23 cellular contexts compared by ENCODE assay signal in the genomic region with DNA sequence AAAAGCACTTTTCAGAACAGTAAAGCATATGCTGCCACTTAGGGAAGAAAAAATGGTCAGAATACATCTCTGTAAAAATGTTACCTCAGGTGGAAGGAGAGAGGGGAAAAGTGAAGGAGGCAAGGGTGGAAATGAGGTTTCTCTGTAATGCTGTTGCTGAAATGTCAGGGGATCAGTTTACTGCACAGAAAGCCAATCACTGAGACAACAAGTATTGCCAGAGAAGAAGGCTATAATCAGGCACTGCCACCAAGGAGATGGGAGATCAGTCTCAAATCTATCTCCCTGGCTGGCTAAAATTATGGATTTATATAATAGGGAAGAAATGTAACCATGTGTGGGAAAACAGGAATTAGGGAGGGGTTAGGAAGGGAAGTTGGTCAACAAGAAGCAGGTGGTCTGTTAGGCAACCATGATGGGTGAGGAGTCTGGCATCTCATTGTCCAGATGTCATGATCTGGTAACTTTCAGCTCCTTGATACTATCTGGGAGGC. TPM values are rescaled to one million over a fixed set of nuclear protein-coding genes. Genes with fewer than 3 reads are reported as not detected.
DNase-seq lines count a peak whose midpoint lies in the region; ATAC-seq, FAIRE-seq and TF ChIP-seq lines count a peak whose summit lies in the region.
"Had no signal": no experiment of that assay in that cellular context is flagged by ENCODE, and none has a peak within 500 bp of the region (broad histone marks: within the 10 kb centered on the region; RNA-seq: fewer than 3 reads in every experiment).

No MANE protein-coding gene starts in this region.

- in situ Hi-C loops in K562 (cut with MboI) = no loop called here

- intact Hi-C loops in K562 (cut with micrococcal nuclease) = no loop called here

- H3K4me2 ChIP-seq in A549 (no peak overlapping the region), K562 (ENCODE audit: insufficient read depth, low read length) (no peak overlapping the region)

- H3K4me1 ChIP-seq in A549 (no peaks in the 10 kb centered on the region), HEK293 (ENCODE audit: control insufficient read depth, insufficient read depth, low read length) (no peaks in the 10 kb centered on the region), K562 (replicated peaks in 1 of 2; ENCODE audit: control insufficient read depth in 2 of 2, insufficient read depth in 2 of 2, low read length in 2 of 2) (no peaks in the 10 kb centered on the region)
- H3K4me1 ChIP-seq: Caco-2, HAP-1 had no signal

- TF ChIP-seq EP300 in A549 (IDR thresholded peaks at IDR 0.05) = no peak
- TF ChIP-seq EP300 in K562 (IDR thresholded peaks at IDR 0.05; ENCODE audit: low read length) = no peak

- H3K9me3 ChIP-seq in A549 (peaks cover 15% of the 10 kb centered on the region), HEK293 (ENCODE audit: control insufficient read depth, insufficient read depth, low read depth, low read length) (no peaks in the 10 kb centered on the region), K562 (replicated peaks; ENCODE audit: control insufficient read depth, insufficient read depth, low read depth, low read length) (no peaks in the 10 kb centered on the region; the same call in 1 of the 2 replicates)
- H3K9me3 ChIP-seq: Caco-2 had no signal

- FAIRE-seq in A549 (lab: Jason Lieb, UNC) (peak; percentile 63), K562 (lab: Jason Lieb, UNC) (no peak), RCC 7860 (lab: Jason Lieb, UNC) (no peak)
- FAIRE-seq: D721Med, GM12891, GM18507, H54 had no signal

- no peak for TF ChIP-seq POLR2A in A549 (IDR thresholded peaks at IDR 0.05; ENCODE audit: low read length)
- TF ChIP-seq POLR2A in K562 (conservative IDR thresholded peaks at IDR 0.05) = no peak

- POLR2A ChIA-PET in A549 (lab: Yijun Ruan, JAX) = no interaction called here
- POLR2A ChIA-PET in HEK293 (lab: Yijun Ruan, JAX) = no interaction called here
- POLR2A ChIA-PET in K562 (lab: Yijun Ruan, JAX) = no interaction called here

- DNase-seq in A549 (ENCODE audit: low read depth in 1 of 2, low spot score in 1 of 2) (no peak), K562 (ENCODE audit: extremely low read depth in 1 of 4, low spot score in 3 of 4) (no peak), islet precursor cell (peak; percentile 7), RCC 7860 (ENCODE audit: low spot score) (no peak), substantia nigra (lab: John Stamatoyannopoulos, UW) (no peak), NCI-H1417 (lab: John Stamatoyannopoulos, UW) (no peak)
- DNase-seq: 8988T; C1 segment of cervical spinal cord; Caco-2; CD8-positive, alpha-beta T cell; DMS 273 treated with DMSO at 0.1 percent for 48 hours; DMS79; EL; GDM1; GOT3 had no signal

- H3K27me3 ChIP-seq in K562 (ENCODE audit: control insufficient read depth in 2 of 2, insufficient read depth in 2 of 2, low read length in 2 of 2) = peaks cover 5 to 6% of the 10 kb centered on the region in 2 experiments; a peak in 3 of 5 replicates

- H2AFZ ChIP-seq in K562 (ENCODE audit: low read depth, low read length) = no peak overlapping the region

- H3K9me1 ChIP-seq in K562 (ENCODE audit: control insufficient read depth, insufficient read depth, low read length) = no peaks in the 10 kb centered on the region

- no peak overlapping the region for H3K9ac ChIP-seq in K562 (ENCODE audit: insufficient read depth in 1 of 2, low read depth in 2 of 2, low read length in 2 of 2)

- H4K20me1 ChIP-seq in K562 (replicated peaks; ENCODE audit: control insufficient read depth, insufficient read depth, low read length) = no peaks in the 10 kb centered on the region

- CTCF ChIA-PET in A549 (lab: Yijun Ruan, JAX) = interaction anchor here (0.9 to 19.3 kb wide), 9 partner anchors 9 to 153 kb away, joined by 3 to 470 read pairs (median 5); no protein-coding TSS in a partner anchor
- CTCF ChIA-PET in HEK293 (lab: Yijun Ruan, JAX) = interaction anchor here (0.6 to 2.5 kb wide), 3 partner anchors 15 to 1493 kb away, joined by 3 to 14 read pairs (median 6); no protein-coding TSS in a partner anchor
- CTCF ChIA-PET in K562 (lab: Yijun Ruan, JAX; ENCODE audit: low intra/inter-chr PET ratio) = no interaction called here

- H3K4me3 ChIP-seq in A549 (no peak overlapping the region), HEK293 (ENCODE audit: low read depth, low read length) (no peak overlapping the region), K562 (no peak overlapping the region)
- H3K4me3 ChIP-seq: HAP-1 had no signal

- no peak for ATAC-seq in A549
- no peak for ATAC-seq in K562
- ATAC-seq in GM19395 (IDR thresholded peaks at IDR 0.05; ENCODE audit: unreplicated experiment) = no peak
- ATAC-seq: CD8-positive, alpha-beta T cell had no signal

- no peaks in the 10 kb centered on the region for H3K79me2 ChIP-seq in K562 (ENCODE audit: control insufficient read depth, insufficient read depth, low read length)

- no peaks in the 10 kb centered on the region for H3K36me3 ChIP-seq in HEK293 (ENCODE audit: control insufficient read depth in 2 of 2, insufficient read depth in 1 of 2, low read length in 2 of 2)
- H3K36me3 ChIP-seq in K562 (ENCODE audit: control insufficient read depth, insufficient read depth, low read length) = no peaks in the 10 kb centered on the region
- H3K36me3 ChIP-seq: HAP-1 had no signal

- TF ChIP-seq CTCF in A549 (IDR thresholded peaks at IDR 0.05) (no peak), HEK293 (tag by site-specific recombination; IDR thresholded peaks at IDR 0.05) (no peak), K562 (IDR thresholded peaks at IDR 0.05 in 2 of 3, conservative IDR thresholded peaks at IDR 0.05 in 1 of 3; ENCODE audit: insufficient read depth in 2 of 3, low read depth in 1 of 3, low read length in 3 of 3) (no peak)

- TF ChIP-seq RAD21 in A549 (conservative IDR thresholded peaks at IDR 0.05 in 1 of 2, IDR thresholded peaks at IDR 0.05 in 1 of 2) = no peak
- TF ChIP-seq RAD21 in K562 (CRISPR knock-in tag; conservative IDR thresholded peaks at IDR 0.05 in 1 of 2, IDR thresholded peaks at IDR 0.05 in 1 of 2) = no peak

- no TSS peak for BruUV-seq in K562 (replicated peaks; lab: Mats Ljungman, UMichigan)

- H3K27ac ChIP-seq in A549 = no peak overlapping the region
- H3K27ac ChIP-seq in HEK293 (ENCODE audit: extremely low read depth, low read depth, low read length) = no peak overlapping the region
- H3K27ac ChIP-seq in K562 (ENCODE audit: extremely low read depth, low read depth, low read length) = no peak overlapping the region
- H3K27ac ChIP-seq in substantia nigra (ENCODE audit: low read depth, low read length, poor library complexity, severe bottlenecking) = no peak overlapping the region

RNA-seq across cellular contexts. Expression of a gene that starts 27.7 kb away (rescaled TPM):
- polyA plus RNA-seq in A549 (2011; rRNA removed) = not detected in 2 replicates
- not detected in 2 replicates for polyA plus RNA-seq in A549 (2012; cell fraction: cytosol; rRNA removed)
- 0.16 TPM in 1 of 2 replicates, not detected in the other for polyA plus RNA-seq in A549 (2012; cell fraction: nucleus; rRNA removed)
- polyA plus RNA-seq in A549 (2017; fragmentation: RNase III; extraction: RNeasy Plus Mini Kit Qiagen cat#74134 plus additional on column Dnase treatment) = 0.14 to 0.50 TPM in 2 of 3 replicates, not detected in the other
- not detected in 2 replicates for polyA minus RNA-seq in A549 (2011; rRNA and poly(A)+ RNA removed)
- total RNA-seq in K562 (2011; cell fraction: chromatin; rRNA removed; ENCODE audit: low replicate concordance) = not detected in 2 replicates
- total RNA-seq in K562 (2011; cell fraction: nucleolus; rRNA removed) = not detected in 2 replicates
- not detected in 2 replicates for total RNA-seq in K562 (2011; cell fraction: nucleoplasm; rRNA removed)
- total RNA-seq in K562 (2014; rRNA removed) = 0.05 TPM in 1 of 2 replicates, not detected in the other
- total RNA-seq in K562 (2014; rRNA removed; fragmentation: Illumina TruSeq; extraction: Trizol) = not detected in 2 replicates
- not detected in 2 replicates for total RNA-seq in K562 (2015; rRNA removed; fragmentation: Illumina TruSeq; extraction: Trizol)
- not detected in 2 replicates for total RNA-seq in K562 (2021)
- not detected in 2 replicates for polyA plus RNA-seq in K562 (2011; rRNA removed)
- not detected in 2 replicates for polyA plus RNA-seq in K562 (2011; cell fraction: cytosol; rRNA removed)
- not detected in 2 replicates for polyA plus RNA-seq in K562 (2011; cell fraction: nucleus; rRNA removed)
- polyA plus RNA-seq in K562 (2012) = 0.26 TPM in 1 of 2 replicates, not detected in the other
- polyA plus RNA-seq in K562 (2014; fragmentation: Illumina TruSeq; extraction: Trizol) = not detected in 2 replicates
- polyA plus RNA-seq in K562 (2014; fragmentation: Nextera tagmentation; extraction: Ambion mirVana) = not detected
- 0.03 TPM in 1 of 2 replicates, not detected in the other for polyA plus RNA-seq in K562 (2014; rRNA removed)
- not detected in 2 replicates for polyA minus RNA-seq in K562 (2011; rRNA and poly(A)+ RNA removed)
- polyA minus RNA-seq in K562 (2011; cell fraction: cytosol; rRNA and poly(A)+ RNA removed) = not detected in 2 replicates
- not detected in 2 replicates for polyA minus RNA-seq in K562 (2011; cell fraction: nucleus; rRNA and poly(A)+ RNA removed)
- total RNA-seq: A673; CD8-positive, alpha-beta T cell had no signal

RNA-seq across cellular contexts. Expression of a gene that starts 42.7 kb away (rescaled TPM):
- 23.2 and 28.3 TPM in 2 replicates for polyA plus RNA-seq in A549 (2011; rRNA removed)
- polyA plus RNA-seq in A549 (2012; cell fraction: cytosol; rRNA removed) = 40.0 and 48.5 TPM in 2 replicates
- 176 and 178 TPM in 2 replicates for polyA plus RNA-seq in A549 (2012; cell fraction: nucleus; rRNA removed)
- 56.4 to 59.4 TPM (median 57.0 TPM) in 3 replicates for polyA plus RNA-seq in A549 (2017; fragmentation: RNase III; extraction: RNeasy Plus Mini Kit Qiagen cat#74134 plus additional on column Dnase treatment)
- 27.4 and 28.0 TPM in 2 replicates for polyA minus RNA-seq in A549 (2011; rRNA and poly(A)+ RNA removed)
- total RNA-seq in K562 (2011; cell fraction: chromatin; rRNA removed; ENCODE audit: low replicate concordance) = 127 and 203 TPM in 2 replicates
- 99.0 and 106 TPM in 2 replicates for total RNA-seq in K562 (2011; cell fraction: nucleolus; rRNA removed)
- total RNA-seq in K562 (2011; cell fraction: nucleoplasm; rRNA removed) = 91.2 and 111 TPM in 2 replicates
- 20.0 and 20.7 TPM in 2 replicates for total RNA-seq in K562 (2014; rRNA removed)
- total RNA-seq in K562 (2014; rRNA removed; fragmentation: Illumina TruSeq; extraction: Trizol) = 18.2 and 19.0 TPM in 2 replicates
- 23.0 and 26.0 TPM in 2 replicates for total RNA-seq in K562 (2015; rRNA removed; fragmentation: Illumina TruSeq; extraction: Trizol)
- total RNA-seq in K562 (2021) = 28.9 and 33.1 TPM in 2 replicates
- 28.5 and 32.9 TPM in 2 replicates for polyA plus RNA-seq in K562 (2011; rRNA removed)
- 23.3 and 30.2 TPM in 2 replicates for polyA plus RNA-seq in K562 (2011; cell fraction: cytosol; rRNA removed)
- polyA plus RNA-seq in K562 (2011; cell fraction: nucleus; rRNA removed) = 114 and 159 TPM in 2 replicates
- polyA plus RNA-seq in K562 (2012) = 29.1 and 41.4 TPM in 2 replicates
- 31.8 and 33.3 TPM in 2 replicates for polyA plus RNA-seq in K562 (2014; fragmentation: Illumina TruSeq; extraction: Trizol)
- polyA plus RNA-seq in K562 (2014; fragmentation: Nextera tagmentation; extraction: Ambion mirVana) = 1 to 10 TPM; 1.9 to 2.3 TPM
- polyA plus RNA-seq in K562 (2014; rRNA removed) = 23.5 and 33.3 TPM in 2 replicates
- 13.9 and 15.9 TPM in 2 replicates for polyA minus RNA-seq in K562 (2011; rRNA and poly(A)+ RNA removed)
- 10.6 and 12.8 TPM in 2 replicates for polyA minus RNA-seq in K562 (2011; cell fraction: cytosol; rRNA and poly(A)+ RNA removed)
- polyA minus RNA-seq in K562 (2011; cell fraction: nucleus; rRNA and poly(A)+ RNA removed) = 30.6 and 40.9 TPM in 2 replicates

RNA-seq across cellular contexts. Expression of a gene that starts 42.9 kb away (rescaled TPM):
- polyA plus RNA-seq in A549 (2011; rRNA removed) = 200 and 204 TPM in 2 replicates
- polyA plus RNA-seq in A549 (2012; cell fraction: cytosol; rRNA removed) = 513 and 556 TPM in 2 replicates
- 190 and 225 TPM in 2 replicates for polyA plus RNA-seq in A549 (2012; cell fraction: nucleus; rRNA removed)
- 314 to 336 TPM (median 328 TPM) in 3 replicates for polyA plus RNA-seq in A549 (2017; fragmentation: RNase III; extraction: RNeasy Plus Mini Kit Qiagen cat#74134 plus additional on column Dnase treatment)
- polyA minus RNA-seq in A549 (2011; rRNA and poly(A)+ RNA removed) = 198 and 252 TPM in 2 replicates
- total RNA-seq in K562 (2011; cell fraction: chromatin; rRNA removed; ENCODE audit: low replicate concordance) = 20.3 and 31.8 TPM in 2 replicates
- 24.6 and 25.7 TPM in 2 replicates for total RNA-seq in K562 (2011; cell fraction: nucleolus; rRNA removed)
- 26.6 and 31.8 TPM in 2 replicates for total RNA-seq in K562 (2011; cell fraction: nucleoplasm; rRNA removed)
- total RNA-seq in K562 (2014; rRNA removed) = 18.3 and 21.9 TPM in 2 replicates
- total RNA-seq in K562 (2014; rRNA removed; fragmentation: Illumina TruSeq; extraction: Trizol) = 11.7 and 15.4 TPM in 2 replicates
- total RNA-seq in K562 (2015; rRNA removed; fragmentation: Illumina TruSeq; extraction: Trizol) = 11.9 and 13.4 TPM in 2 replicates
- 59.2 and 64.5 TPM in 2 replicates for total RNA-seq in K562 (2021)
- polyA plus RNA-seq in K562 (2011; rRNA removed) = 36.2 and 47.0 TPM in 2 replicates
- 109 and 114 TPM in 2 replicates for polyA plus RNA-seq in K562 (2011; cell fraction: cytosol; rRNA removed)
- 33.4 and 42.9 TPM in 2 replicates for polyA plus RNA-seq in K562 (2011; cell fraction: nucleus; rRNA removed)
- 79.6 and 103 TPM in 2 replicates for polyA plus RNA-seq in K562 (2012)
- polyA plus RNA-seq in K562 (2014; fragmentation: Illumina TruSeq; extraction: Trizol) = 79.0 and 82.8 TPM in 2 replicates
- 10 to 100 TPM; 33.2 to 39.8 TPM for polyA plus RNA-seq in K562 (2014; fragmentation: Nextera tagmentation; extraction: Ambion mirVana)
- polyA plus RNA-seq in K562 (2014; rRNA removed) = 44.6 and 52.6 TPM in 2 replicates
- polyA minus RNA-seq in K562 (2011; rRNA and poly(A)+ RNA removed) = 55.9 and 63.0 TPM in 2 replicates
- 32.4 and 38.7 TPM in 2 replicates for polyA minus RNA-seq in K562 (2011; cell fraction: cytosol; rRNA and poly(A)+ RNA removed)
- polyA minus RNA-seq in K562 (2011; cell fraction: nucleus; rRNA and poly(A)+ RNA removed) = 10.9 and 14.4 TPM in 2 replicates

RNA-seq across cellular contexts. Expression of a gene that starts 45.0 kb away (rescaled TPM):
- polyA plus RNA-seq in A549 (2011; rRNA removed) (2.4 and 2.7 TPM in 2 replicates), A549 (2017; fragmentation: RNase III; extraction: RNeasy Plus Mini Kit Qiagen cat#74134 plus additional on column Dnase treatment) (3.2 to 4.8 TPM (median 3.4 TPM) in 3 replicates), K562 (2011; rRNA removed) (1.1 and 2.0 TPM in 2 replicates), K562 (2014; fragmentation: Illumina TruSeq; extraction: Trizol) (0.61 and 1.4 TPM in 2 replicates), K562 (2014; fragmentation: Nextera tagmentation; extraction: Ambion mirVana) (under 1 TPM; 0.03 to 0.17 TPM), K562 (2014; rRNA removed) (1.0 and 2.1 TPM in 2 replicates)
- 2.5 and 2.7 TPM in 2 replicates for polyA plus RNA-seq in A549 (2012; cell fraction: cytosol; rRNA removed)
- 42.7 and 45.2 TPM in 2 replicates for polyA plus RNA-seq in A549 (2012; cell fraction: nucleus; rRNA removed)
- polyA minus RNA-seq in A549 (2011; rRNA and poly(A)+ RNA removed) = 1.6 and 2.4 TPM in 2 replicates
- total RNA-seq in K562 (2011; cell fraction: chromatin; rRNA removed; ENCODE audit: low replicate concordance) = 14.8 and 28.1 TPM in 2 replicates
- total RNA-seq in K562 (2011; cell fraction: nucleolus; rRNA removed) = 13.9 and 14.7 TPM in 2 replicates
- 9.6 and 13.6 TPM in 2 replicates for total RNA-seq in K562 (2011; cell fraction: nucleoplasm; rRNA removed)
- total RNA-seq in K562 (2014; rRNA removed) (0.37 and 1.3 TPM in 2 replicates), K562 (2014; rRNA removed; fragmentation: Illumina TruSeq; extraction: Trizol) (0.70 and 0.76 TPM in 2 replicates), K562 (2015; rRNA removed; fragmentation: Illumina TruSeq; extraction: Trizol) (0.57 and 0.69 TPM in 2 replicates), K562 (2021) (1.7 and 2.5 TPM in 2 replicates)
- polyA plus RNA-seq in K562 (2011; cell fraction: cytosol; rRNA removed) = 0.61 and 0.74 TPM in 2 replicates
- 17.8 and 23.2 TPM in 2 replicates for polyA plus RNA-seq in K562 (2011; cell fraction: nucleus; rRNA removed)
- polyA plus RNA-seq in K562 (2012) = 1.8 and 4.0 TPM in 2 replicates
- polyA minus RNA-seq in K562 (2011; rRNA and poly(A)+ RNA removed) = 0.66 and 0.81 TPM in 2 replicates
- polyA minus RNA-seq in K562 (2011; cell fraction: cytosol; rRNA and poly(A)+ RNA removed) = not detected in 2 replicates
- 2.7 and 3.3 TPM in 2 replicates for polyA minus RNA-seq in K562 (2011; cell fraction: nucleus; rRNA and poly(A)+ RNA removed)

RNA-seq across cellular contexts. Expression of a gene that starts 58.6 kb away (rescaled TPM):
- polyA plus RNA-seq in A549 (2011; rRNA removed) = 2.1 and 2.4 TPM in 2 replicates
- 3.2 and 6.1 TPM in 2 replicates for polyA plus RNA-seq in A549 (2012; cell fraction: cytosol; rRNA removed)
- polyA plus RNA-seq in A549 (2012; cell fraction: nucleus; rRNA removed) = 3.4 and 3.5 TPM in 2 replicates
- polyA plus RNA-seq in A549 (2017; fragmentation: RNase III; extraction: RNeasy Plus Mini Kit Qiagen cat#74134 plus additional on column Dnase treatment) = 1.7 to 4.1 TPM (median 3.7 TPM) in 3 replicates
- polyA minus RNA-seq in A549 (2011; rRNA and poly(A)+ RNA removed) = 0.62 and 0.63 TPM in 2 replicates
- total RNA-seq in K562 (2011; cell fraction: chromatin; rRNA removed; ENCODE audit: low replicate concordance) = 2.7 and 3.7 TPM in 2 replicates
- total RNA-seq in K562 (2011; cell fraction: nucleolus; rRNA removed) = 4.3 and 5.0 TPM in 2 replicates
- total RNA-seq in K562 (2011; cell fraction: nucleoplasm; rRNA removed) = 3.4 and 7.3 TPM in 2 replicates
- 1.9 and 4.1 TPM in 2 replicates for total RNA-seq in K562 (2014; rRNA removed)
- 2.2 and 2.3 TPM in 2 replicates for total RNA-seq in K562 (2014; rRNA removed; fragmentation: Illumina TruSeq; extraction: Trizol)
- 2.1 and 2.2 TPM in 2 replicates for total RNA-seq in K562 (2015; rRNA removed; fragmentation: Illumina TruSeq; extraction: Trizol)
- 2.1 and 2.3 TPM in 2 replicates for total RNA-seq in K562 (2021)
- polyA plus RNA-seq in K562 (2011; rRNA removed) = 3.0 and 3.3 TPM in 2 replicates
- 3.0 and 4.2 TPM in 2 replicates for polyA plus RNA-seq in K562 (2011; cell fraction: cytosol; rRNA removed)
- polyA plus RNA-seq in K562 (2011; cell fraction: nucleus; rRNA removed) = 1.7 and 1.9 TPM in 2 replicates
- polyA plus RNA-seq in K562 (2012) = 1.2 and 1.4 TPM in 2 replicates
- 2.8 and 3.0 TPM in 2 replicates for polyA plus RNA-seq in K562 (2014; fragmentation: Illumina TruSeq; extraction: Trizol)
- polyA plus RNA-seq in K562 (2014; fragmentation: Nextera tagmentation; extraction: Ambion mirVana) = 1 to 10 TPM; 1.1 to 1.5 TPM
- polyA plus RNA-seq in K562 (2014; rRNA removed) = 4.7 and 6.7 TPM in 2 replicates
- 0.75 and 1.2 TPM in 2 replicates for polyA minus RNA-seq in K562 (2011; rRNA and poly(A)+ RNA removed)
- polyA minus RNA-seq in K562 (2011; cell fraction: cytosol; rRNA and poly(A)+ RNA removed) = 0.86 and 2.0 TPM in 2 replicates
- 0.81 and 1.4 TPM in 2 replicates for polyA minus RNA-seq in K562 (2011; cell fraction: nucleus; rRNA and poly(A)+ RNA removed)
